In the genomic region with DNA sequence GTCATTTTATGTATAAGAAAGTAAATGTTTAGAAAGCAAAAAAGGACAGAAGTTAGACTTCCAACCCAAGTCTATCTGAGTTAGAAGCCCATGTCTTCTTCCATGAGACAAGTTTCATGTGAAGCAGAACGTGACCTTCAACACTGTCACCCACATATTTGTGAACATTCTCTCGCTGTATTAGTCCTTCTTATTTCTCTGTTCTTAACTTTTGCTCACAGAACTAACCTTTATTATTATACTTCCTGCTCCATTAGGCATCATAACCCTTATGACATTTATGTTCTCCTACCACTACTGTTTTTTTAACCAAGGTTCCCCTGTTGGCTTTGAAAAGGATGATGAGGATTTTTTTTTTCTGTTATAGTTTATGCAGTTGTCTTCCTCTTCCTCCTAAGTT, we compare ENCODE assay signal across 3 cellular contexts.
"Had no signal": no experiment of that assay in that cellular context is flagged by ENCODE, and none has a peak within 500 bp of the region (broad histone marks: within the 10 kb centered on the region; RNA-seq: fewer than 3 reads in every experiment).

No MANE protein-coding gene starts in this region.

- ATAC-seq: GM12878 had no signal

- DNase-seq: GDM1, GF-D8 had no signal
